In genomic region chr17:7627250-7628121, GRCh38 we compare ENCODE assay signal across 8 cellular contexts. TPM values are rescaled to one million over a fixed set of nuclear protein-coding genes. Genes with fewer than 3 reads are reported as not detected.
DNase-seq lines count a peak whose midpoint lies in the region; ATAC-seq and TF ChIP-seq lines count a peak whose summit lies in the region.

Gene SAT2, minus strand, starts transcription at chr17:7627821. Its CDS starts 186 bp downstream, at chr17:7627635.

- peaks cover 11% of the 10 kb centered on the region for H3K4me1 Mint-ChIP-seq in activated CD4-positive, alpha-beta memory T cell treated with anti-CD3 and anti-CD28 coated beads for 36 hours (ENCODE audit: low read depth)

- no peaks in the 10 kb centered on the region for H3K36me3 Mint-ChIP-seq in activated CD4-positive, alpha-beta memory T cell treated with anti-CD3 and anti-CD28 coated beads for 36 hours

- H3K27ac ChIP-seq in duodenal mucosa (ENCODE audit: low read depth, low read length) (peak within 1 kb of the TSS; percentile 93), liver (ENCODE audit: low read depth in 1 of 2, low read length in 2 of 2) (peak within 1 kb of the TSS; percentile 85 to 99)

- intact Hi-C loops in activated CD4-positive, alpha-beta memory T cell treated with anti-CD3 and anti-CD28 coated beads for 36 hours (cut with micrococcal nuclease) = loop anchor here (1.0 kb wide), 1 partner anchor 12 kb away; no protein-coding TSS in a partner anchor

- ATAC-seq in GM18873 (IDR thresholded peaks at IDR 0.05; ENCODE audit: low FRiP score, unreplicated experiment) (peak; percentile 68), HG03196 (IDR thresholded peaks at IDR 0.05; ENCODE audit: unreplicated experiment) (peak; percentile 68)

- no peaks in the 10 kb centered on the region for H3K27me3 Mint-ChIP-seq in activated CD4-positive, alpha-beta memory T cell treated with anti-CD3 and anti-CD28 coated beads for 36 hours

- in situ Hi-C loops in ACHN (cut with HindIII; ENCODE audit: low pct_ligation_motif_present, low pct_unique_long_range_greater_than_20kb, low sequenced_read_pairs) = no loop called here

- peak; percentile 95 for DNase-seq in ACHN
- DNase-seq in NCI-H526 treated with DMSO at 0.1 percent for 48 hours (lab: John Stamatoyannopoulos, UW) = peak; percentile 69
- peak; percentile 92 for DNase-seq in activated CD4-positive, alpha-beta memory T cell treated with anti-CD3 and anti-CD28 coated beads for 36 hours
- peak; percentile 77 for DNase-seq in stimulated activated CD4-positive, alpha-beta T cell treated with anti-CD3 and anti-CD28 coated beads, Interleukin-4, amount 100 ng/mL, for 1 hour

- H3K27ac Mint-ChIP-seq in activated CD4-positive, alpha-beta memory T cell treated with anti-CD3 and anti-CD28 coated beads for 36 hours = peak within 1 kb of the TSS; percentile 58

- peak within 1 kb of the TSS; percentile 88 to 92 for H3K4me3 ChIP-seq in duodenal mucosa (ENCODE audit: low read depth in 1 of 2, low read length in 2 of 2)
- peak within 1 kb of the TSS; percentile 88 to 93 (median 92) for H3K4me3 ChIP-seq in liver (ENCODE audit: low read depth in 1 of 3, low read length in 3 of 3)

- POLR2A ChIA-PET in activated CD4-positive, alpha-beta memory T cell treated with anti-CD3 and anti-CD28 coated beads for 36 hours (lab: Charles Lee) = interaction anchor here (0.9 to 2.4 kb wide), 4 partner anchors 12 to 59 kb away, joined by 3 to 24 read pairs (median 6); partner anchors contain the start of genes ATP1B2, FXR2, TP53 and WRAP53

- H3K36me3 ChIP-seq in duodenal mucosa (ENCODE audit: control insufficient read depth in 1 of 2, insufficient read depth in 2 of 2, low read length in 2 of 2) (peaks cover 0 to 5% of the 10 kb centered on the region in 2 donors), liver (ENCODE audit: control insufficient read depth in 4 of 4, insufficient read depth in 3 of 4, low read depth in 1 of 4, low read length in 3 of 4) (peaks cover 0 to 1% (median 0%) of the 10 kb centered on the region in 4 donors)

- H3K4me3 Mint-ChIP-seq in activated CD4-positive, alpha-beta memory T cell treated with anti-CD3 and anti-CD28 coated beads for 36 hours = peak within 1 kb of the TSS; percentile 89

- WGBS in liver = under 1% methylated on average over 54 of the region's 54 CpGs

- peaks cover 28 to 31% of the 10 kb centered on the region in 2 donors for H3K4me1 ChIP-seq in duodenal mucosa (ENCODE audit: control insufficient read depth in 1 of 2, insufficient read depth in 2 of 2, low read length in 2 of 2)
- peaks cover 17 to 64% (median 50%) of the 10 kb centered on the region in 4 donors for H3K4me1 ChIP-seq in liver (ENCODE audit: control insufficient read depth in 4 of 4, insufficient read depth in 4 of 4, low read length in 3 of 4)

- TF ChIP-seq RAD21 in liver (IDR thresholded peaks at IDR 0.05) = peak; percentile 24 to 28

- H3K9ac ChIP-seq in duodenal mucosa (ENCODE audit: low read depth in 1 of 2, low read length in 2 of 2) = peak within 1 kb of the TSS; percentile 91 to 96
- peak within 1 kb of the TSS; percentile 85 to 92 for H3K9ac ChIP-seq in liver (ENCODE audit: low read depth in 1 of 2, low read length in 2 of 2)

- CTCF ChIA-PET in activated CD4-positive, alpha-beta memory T cell treated with anti-CD3 and anti-CD28 coated beads for 36 hours (lab: Charles Lee) = interaction anchor here (0.7 to 3.1 kb wide), 10 partner anchors 10 to 115 kb away, joined by 3 to 26 read pairs (median 4); partner anchors contain the start of genes FXR2, MPDU1, TP53 and WRAP53

- H3K27me3 ChIP-seq in duodenal mucosa (ENCODE audit: control insufficient read depth in 1 of 2, insufficient read depth in 2 of 2, low read length in 2 of 2) = no peaks in the 10 kb centered on the region
- no peaks in the 10 kb centered on the region for H3K27me3 ChIP-seq in liver (ENCODE audit: control insufficient read depth in 4 of 4, insufficient read depth in 4 of 4, low read length in 3 of 4)

- no peaks in the 10 kb centered on the region for H3K9me3 Mint-ChIP-seq in activated CD4-positive, alpha-beta memory T cell treated with anti-CD3 and anti-CD28 coated beads for 36 hours

- no peak for TF ChIP-seq CTCF in liver (IDR thresholded peaks at IDR 0.05; ENCODE audit: low read depth, low read length, missing input control)

- H3K9me3 ChIP-seq in duodenal mucosa (ENCODE audit: control insufficient read depth in 1 of 2, low read length in 2 of 2) = no peaks in the 10 kb centered on the region
- H3K9me3 ChIP-seq in liver (ENCODE audit: control insufficient read depth in 4 of 4, low read length in 3 of 4) = no peaks in the 10 kb centered on the region

TF ChIP-seq in liver, 16 proteins besides CTCF, POLR2A, EP300 and RAD21:
- TF ChIP-seq REST (IDR thresholded peaks at IDR 0.05) (peak; percentile 84), SP1 (IDR thresholded peaks at IDR 0.05) (peak; percentile 87), HNF4A (conservative IDR thresholded peaks at IDR 0.05) (peak; percentile 90 to 92), EGR1 (IDR thresholded peaks at IDR 0.05; ENCODE audit: low read depth in 2 of 2) (peak; percentile 67 to 91), JUND (IDR thresholded peaks at IDR 0.05) (peak; percentile 34 to 62), ZBTB33 (IDR thresholded peaks at IDR 0.05) (peak; percentile 87), RXRA (IDR thresholded peaks at IDR 0.05) (peak; percentile 90 to 93), MAX (IDR thresholded peaks at IDR 0.05) (peak; percentile 55), FOXA1 (IDR thresholded peaks at IDR 0.05) (peak; percentile 16), NR2F2 (IDR thresholded peaks at IDR 0.05) (peak; percentile 74), ATF3 (IDR thresholded peaks at IDR 0.05) (no peak), YY1 (IDR thresholded peaks at IDR 0.05) (peak; percentile 79), TAF1 (conservative IDR thresholded peaks at IDR 0.05) (no peak), HNF4G (IDR thresholded peaks at IDR 0.05) (peak; percentile 72), FOXA2 (IDR thresholded peaks at IDR 0.05) (peak; percentile 56), GABPA (IDR thresholded peaks at IDR 0.05 in 1 of 2, conservative IDR thresholded peaks at IDR 0.05 in 1 of 2) (peak in 1 of 2 donors; percentile 22)

RNA-seq across cellular contexts. Expression of gene SAT2, which starts in this region (rescaled TPM):
- 10 to 100 TPM; 27.4 to 28.2 TPM for total RNA-seq in activated CD4-positive, alpha-beta memory T cell treated with anti-CD3 and anti-CD28 coated beads for 36 hours
- 10 to 100 TPM; 25.9 to 53.8 TPM for total RNA-seq in liver
- polyA plus RNA-seq in liver = 100 to 1,000 TPM; 158 to 181 TPM

Comparison
In these comparisons a context has a peak if more than half of its experiments do, and no peak if none do; other contexts are left out.
1. Peak in every context shown above with its lines: DNase-seq, ATAC-seq, H3K4me3 ChIP-seq and H3K27ac ChIP-seq.